Comparison of ENCODE assay signal across 12 cellular contexts in genomic region chr17:81292450-81292849, GRCh38. TPM values are rescaled to one million over a fixed set of nuclear protein-coding genes. Genes with fewer than 3 reads are reported as not detected.
DNase-seq lines count a peak whose midpoint lies in the region; ATAC-seq and TF ChIP-seq lines count a peak whose summit lies in the region.
"Had no signal": no experiment of that assay in that cellular context is flagged by ENCODE, and none has a peak within 500 bp of the region (broad histone marks: within the 10 kb centered on the region; RNA-seq: fewer than 3 reads in every experiment).

No MANE protein-coding gene starts in this region.

- H3K27ac ChIP-seq in BLaER1 treated with 17β-estradiol and CSF1 and Interleukin-3, amounts not matched to agents 10 nM and 100 nM, result no peak overlapping the region
- H3K27ac ChIP-seq in HCT116 (ENCODE audit: low read depth, low read length) (peak overlapping the region; percentile 20; the same call in 1 of the 2 replicates), esophagus (ENCODE audit: low read depth in 2 of 2, low read length in 1 of 2) (peak overlapping the region; percentile 40 to 47), gastrocnemius medialis (peak overlapping the region; percentile 37 to 99 (median 74))
- H3K27ac ChIP-seq: epithelial cell of prostate had no signal

- H3K36me3 ChIP-seq in BLaER1 treated with 17β-estradiol and CSF1 and Interleukin-3, amounts not matched to agents 10 nM and 100 nM, result peaks cover 10 to 32% (median 24%) of the 10 kb centered on the region in 11 experiments; a peak in 16 of 22 replicates
- peaks cover 24 to 25% of the 10 kb centered on the region in 2 experiments; a peak in 3 of 4 replicates for H3K36me3 ChIP-seq in HCT116 (ENCODE audit: control insufficient read depth in 1 of 2, insufficient read depth in 2 of 2, low read length in 2 of 2)
- H3K36me3 ChIP-seq in esophagus (ENCODE audit: control insufficient read depth in 2 of 2, insufficient read depth in 2 of 2, low read length in 1 of 2), result peaks cover 0 to 16% of the 10 kb centered on the region in 2 donors
- H3K36me3 ChIP-seq in gastrocnemius medialis, result peaks cover 0 to 17% of the 10 kb centered on the region in 2 donors

- RAD21 ChIA-PET in HCT116 (lab: Charles Lee; ENCODE audit: low non-redundant PET in 1 of 2, low total read pairs in 2 of 2, uncharacterized antibody in 2 of 2, unreplicated experiment in 2 of 2), result interaction anchor here (0.6 to 1.6 kb wide), 12 partner anchors 17 to 262 kb away, joined by 3 to 10 read pairs (median 5); partner anchors contain the start of gene BAHCC1 (in 2 of the 2)

- POLR2A ChIA-PET in HCT116 (lab: Charles Lee), result interaction anchor here (0.9 to 1.5 kb wide), 8 partner anchors 57 to 192 kb away, joined by 3 to 12 read pairs (median 4); partner anchors contain the start of gene BAHCC1

- intact Hi-C loops in HCT116 (cut with micrococcal nuclease), result loop anchor here (5.0 kb wide), 1 partner anchor 180 kb away; no protein-coding TSS in a partner anchor
- intact Hi-C loops in gastrocnemius medialis (cut with DNase I; ENCODE audit: low total_unique reads), result loop anchor here (2.0 kb wide), 1 partner anchor 136 kb away; no protein-coding TSS in a partner anchor

- DNase-seq in HCT116 (ENCODE audit: low read depth, low spot score) (no peak), gastrocnemius medialis (no peak), UCSD-AML1 (lab: John Stamatoyannopoulos, UW; ENCODE audit: unreplicated experiment) (no peak), RPMI8226 (no peak)
- DNase-seq in effector CD4-positive, alpha-beta T cell, result no peak
- DNase-seq: NCI-H1048, NCI-H187 treated with DMSO at 0.1 percent for 48 hours had no signal

- H3K27me3 ChIP-seq in BLaER1 treated with 17β-estradiol and CSF1 and Interleukin-3, amounts not matched to agents 10 nM and 100 nM, result no peaks in the 10 kb centered on the region
- no peaks in the 10 kb centered on the region for H3K27me3 ChIP-seq in HCT116 (ENCODE audit: insufficient read depth, low read length)
- H3K27me3 ChIP-seq in esophagus (ENCODE audit: control insufficient read depth in 1 of 2, insufficient read depth in 2 of 2, low read length in 2 of 2), result no peaks in the 10 kb centered on the region
- H3K27me3 ChIP-seq in gastrocnemius medialis, result no peaks in the 10 kb centered on the region
- H3K27me3 ChIP-seq: pancreas had no signal

- peak overlapping the region in 5 of 11 experiments; percentile 9 to 35 (median 11); a peak in 3 of 22 replicates for H3K9ac ChIP-seq in BLaER1 treated with 17β-estradiol and CSF1 and Interleukin-3, amounts not matched to agents 10 nM and 100 nM
- H3K9ac ChIP-seq in HCT116 (ENCODE audit: low read length), result no peak overlapping the region

- 53 to 56% methylated on average over 12 of the region's 12 CpGs for WGBS in esophagus, 2 donors

- H3K79me2 ChIP-seq in HCT116 (ENCODE audit: insufficient read depth, low read length), result peaks cover 64% of the 10 kb centered on the region

- in situ Hi-C loops in gastrocnemius medialis (cut with MboI; ENCODE audit: low sequenced_read_pairs in 4 of 4), result loop anchor here in 3 of 4 donors (5.0 to 10.0 kb wide), 3 partner anchors 102 to 192 kb away; partner anchors contain the start of gene BAHCC1 (in 1 of the 3)

- ATAC-seq in HCT116, result no peak
- ATAC-seq in gastrocnemius medialis, result no peak
- no peak for ATAC-seq in HG02973 (IDR thresholded peaks at IDR 0.05; ENCODE audit: unreplicated experiment)

- peaks cover 52 to 78% (median 58%) of the 10 kb centered on the region in 10 experiments for H3K4me1 ChIP-seq in BLaER1 treated with 17β-estradiol and CSF1 and Interleukin-3, amounts not matched to agents 10 nM and 100 nM
- H3K4me1 ChIP-seq in HCT116 (ENCODE audit: control insufficient read depth in 1 of 2, insufficient read depth in 2 of 2, low read length in 2 of 2), result peaks cover 17 to 37% of the 10 kb centered on the region in 2 experiments; a peak in 3 of 4 replicates
- peaks cover 3 to 10% of the 10 kb centered on the region in 2 donors for H3K4me1 ChIP-seq in esophagus (ENCODE audit: control insufficient read depth in 2 of 2, insufficient read depth in 2 of 2, low read length in 1 of 2)
- peaks cover 25 to 27% of the 10 kb centered on the region in 2 donors for H3K4me1 ChIP-seq in gastrocnemius medialis

- TF ChIP-seq RAD21 in HCT116 (IDR thresholded peaks at IDR 0.05; ENCODE audit: low read depth), result no peak

- peaks cover 12 to 52% (median 31%) of the 10 kb centered on the region in 11 experiments; a peak in 18 of 22 replicates for H4K20me1 ChIP-seq in BLaER1 treated with 17β-estradiol and CSF1 and Interleukin-3, amounts not matched to agents 10 nM and 100 nM
- peaks cover 3% of the 10 kb centered on the region; the same call in 1 of the 2 replicates for H4K20me1 ChIP-seq in HCT116 (ENCODE audit: insufficient read depth)

- H3K4me2 ChIP-seq in BLaER1 treated with 17β-estradiol and CSF1 and Interleukin-3, amounts not matched to agents 10 nM and 100 nM, result peak overlapping the region in 7 of 11 experiments; percentile 13 to 98 (median 96); a peak in 13 of 22 replicates
- H3K4me2 ChIP-seq in HCT116 (ENCODE audit: low read length), result no peak overlapping the region

- no peaks in the 10 kb centered on the region for H3K9me2 ChIP-seq in HCT116 (ENCODE audit: insufficient read depth)

- no TSS peak for BruUV-seq in HCT116 (replicated peaks; lab: Mats Ljungman, UMichigan)

- no peak overlapping the region for H2AFZ ChIP-seq in HCT116 (ENCODE audit: low read depth, low read length, poor library complexity, severe bottlenecking)

- no peak for TF ChIP-seq POLR2A in HCT116 (IDR thresholded peaks at IDR 0.05; ENCODE audit: borderline replicate concordance, extremely low read depth, insufficient read depth, insufficient read length)
- no peak for TF ChIP-seq POLR2A in gastrocnemius medialis (IDR thresholded peaks at IDR 0.05)

- no peak overlapping the region for H3K4me3 ChIP-seq in BLaER1 treated with 17β-estradiol and CSF1 and Interleukin-3, amounts not matched to agents 10 nM and 100 nM
- H3K4me3 ChIP-seq in HCT116 (replicated peaks in 1 of 2; ENCODE audit: low read depth in 1 of 2, low read length in 2 of 2) (no peak overlapping the region), esophagus (ENCODE audit: low read depth in 1 of 2, low read length in 2 of 2) (no peak overlapping the region), gastrocnemius medialis (no peak overlapping the region)

- TF ChIP-seq CTCF in HCT116 (IDR thresholded peaks at IDR 0.05 in 2 of 3, conservative IDR thresholded peaks at IDR 0.05 in 1 of 3; ENCODE audit: borderline replicate concordance in 1 of 3, insufficient read depth in 1 of 3, low read depth in 2 of 3, low read length in 2 of 3), result no peak
- no peak for TF ChIP-seq CTCF in gastrocnemius medialis (IDR thresholded peaks at IDR 0.05 in 4 of 5, conservative IDR thresholded peaks at IDR 0.05 in 1 of 5)

- CTCF ChIA-PET in HCT116 (lab: Charles Lee), result interaction anchor here (0.6 to 1.8 kb wide), 18 partner anchors 15 to 214 kb away, joined by 3 to 21 read pairs (median 4); partner anchors contain the start of genes BAHCC1 and CEP131

- H3K9me3 ChIP-seq in BLaER1 treated with 17β-estradiol and CSF1 and Interleukin-3, amounts not matched to agents 10 nM and 100 nM (replicated peaks in 1 of 11), result no peaks in the 10 kb centered on the region
- H3K9me3 ChIP-seq in HCT116 (ENCODE audit: control insufficient read depth in 1 of 2, insufficient read depth in 1 of 2, low read depth in 1 of 2, low read length in 2 of 2) (no peaks in the 10 kb centered on the region), esophagus (ENCODE audit: control insufficient read depth in 2 of 2, insufficient read depth in 1 of 2, low read depth in 1 of 2, low read length in 1 of 2) (no peaks in the 10 kb centered on the region), gastrocnemius medialis (no peaks in the 10 kb centered on the region)
- H3K9me3 ChIP-seq: pancreas had no signal

TF ChIP-seq in HCT116, 20 proteins besides CTCF, POLR2A, EP300 and RAD21:
- TF ChIP-seq EGR1 (IDR thresholded peaks at IDR 0.05; ENCODE audit: low read depth), result no peak

RNA-seq across cellular contexts. Expression of gene SLC38A10, which starts 2.7 kb away (rescaled TPM):
- total RNA-seq in HCT116 (2021; ENCODE audit: unreplicated experiment) (109 TPM), gastrocnemius medialis (10 to 100 TPM; 24.5 to 56.5 (median 28.8) TPM)
- polyA plus RNA-seq in HCT116 (2012), result 75.0 and 96.2 TPM in 2 replicates
- polyA plus RNA-seq in esophagus, result 10 to 100 TPM; 22.9 to 40.5 TPM

RNA-seq across cellular contexts. Expression of gene NDUFAF8, which starts 53.3 kb away (rescaled TPM):
- 102 TPM for total RNA-seq in HCT116 (2021; ENCODE audit: unreplicated experiment)
- polyA plus RNA-seq in HCT116 (2012), result 193 and 202 TPM in 2 replicates
- polyA plus RNA-seq in esophagus, result 10 to 100 TPM; 34.0 to 37.1 TPM
- total RNA-seq in gastrocnemius medialis, result 100 to 1,000 TPM in 1 of 4 donors, 10 to 100 TPM in 3; 39.4 to 700 (median 74.5) TPM

RNA-seq across cellular contexts. Expression of gene TEPSIN, which starts 53.6 kb away (rescaled TPM):
- total RNA-seq in HCT116 (2021; ENCODE audit: unreplicated experiment), result 50.6 TPM
- 24.0 and 26.4 TPM in 2 replicates for polyA plus RNA-seq in HCT116 (2012)
- 10 to 100 TPM; 21.6 to 40.3 TPM for polyA plus RNA-seq in esophagus
- 10 to 100 TPM; 15.5 to 32.9 (median 24.3) TPM for total RNA-seq in gastrocnemius medialis

Comparison
In these comparisons a context has a peak if more than half of its experiments do, and no peak if none do; other contexts are left out.
1. H3K27ac ChIP-seq: peak in HCT116 (single experiment), esophagus (2 of 2) and gastrocnemius medialis (4 of 4); none in BLaER1 treated with 17β-estradiol and CSF1 and Interleukin-3, amounts not matched to agents 10 nM and 100 nM (0 of 11).